Comparison of ENCODE assay signal across 8 cellular contexts in the genomic region with DNA sequence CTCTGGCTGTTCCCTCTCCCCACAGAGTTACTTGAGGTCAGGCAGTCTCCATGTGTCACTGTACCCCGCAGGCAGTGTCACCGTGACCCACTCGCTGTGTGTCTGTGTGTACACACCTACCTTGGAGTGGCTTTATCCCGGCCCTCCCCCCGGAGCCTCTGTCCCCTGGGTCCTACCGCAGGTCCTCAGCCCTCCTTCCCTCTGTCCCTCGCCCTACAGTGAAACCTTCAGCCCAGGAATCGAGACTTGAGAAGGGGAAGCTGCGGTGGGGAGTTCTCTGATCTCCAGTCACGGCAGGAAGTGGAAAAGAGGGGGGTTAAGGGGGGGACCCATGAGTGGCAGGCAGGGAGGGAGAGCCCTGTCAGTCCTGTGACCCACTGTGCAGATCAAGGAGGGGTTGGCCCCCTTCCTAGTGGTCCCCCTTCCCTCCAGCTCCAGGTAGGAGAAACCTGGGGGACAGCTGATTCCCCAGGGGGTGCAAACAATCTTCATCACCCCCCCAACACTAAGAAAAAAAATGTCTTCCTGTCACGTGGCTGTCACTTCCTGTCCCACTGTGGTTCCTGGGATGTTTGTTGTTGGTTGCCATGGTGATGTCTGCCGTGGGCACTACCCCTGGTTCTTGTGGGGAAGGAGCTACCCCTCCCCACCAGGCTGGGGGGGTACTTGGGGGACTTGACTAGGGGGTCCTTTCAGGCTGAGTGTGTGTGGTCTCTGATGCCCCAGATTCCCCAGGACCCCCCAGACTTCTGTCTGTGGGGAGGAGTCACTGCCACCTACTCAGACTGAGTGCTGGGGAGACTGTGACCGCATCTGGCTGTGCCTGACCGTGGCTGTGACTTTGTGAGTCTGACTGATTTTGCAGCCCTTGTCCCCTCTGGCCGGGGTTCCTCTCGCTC. TPM values are rescaled to one million over a fixed set of nuclear protein-coding genes. Genes with fewer than 3 reads are reported as not detected.
DNase-seq lines count a peak whose midpoint lies in the region; ATAC-seq and TF ChIP-seq lines count a peak whose summit lies in the region.

No MANE protein-coding gene starts in this region.

- TF ChIP-seq CTCF in upper lobe of right lung (IDR thresholded peaks at IDR 0.05) = no peak

- peaks cover 76% of the 10 kb centered on the region for H3K4me1 ChIP-seq in upper lobe of right lung

- ATAC-seq in HG03060 (IDR thresholded peaks at IDR 0.05; ENCODE audit: low read depth, unreplicated experiment) = peak; percentile 25
- ATAC-seq in upper lobe of right lung = peak; percentile 62

- no peaks in the 10 kb centered on the region for H3K27me3 ChIP-seq in upper lobe of right lung

- peak overlapping the region; percentile 100 for H3K4me3 ChIP-seq in upper lobe of right lung

- no peaks in the 10 kb centered on the region for H3K36me3 ChIP-seq in upper lobe of right lung

- H3K9me3 ChIP-seq in upper lobe of right lung = no peaks in the 10 kb centered on the region

- intact Hi-C loops in upper lobe of right lung (cut with DNase I) = no loop called here

- peak overlapping the region; percentile 98 for H3K27ac ChIP-seq in upper lobe of right lung

- DNase-seq in NCI-H2029 (lab: John Stamatoyannopoulos, UW) = peak; percentile 23
- DNase-seq in NCI-H2029 treated with DMSO at 0.1 percent for 48 hours (lab: John Stamatoyannopoulos, UW) = no peak
- peak; percentile 94 for DNase-seq in SIG-M5 (lab: John Stamatoyannopoulos, UW)
- peak; percentile 47 for DNase-seq in activated gamma-delta T cell (lab: John Stamatoyannopoulos, UW)
- DNase-seq in germinal center (ENCODE audit: low spot score) = peak; percentile 89
- peak; percentile 82 for DNase-seq in pulmonary artery endothelial cell (ENCODE audit: low read depth, low spot score)
- peak; percentile 89 for DNase-seq in upper lobe of right lung

RNA-seq across cellular contexts. Expression of gene RARA, which starts 13.7 kb away (rescaled TPM):
- total RNA-seq in pulmonary artery endothelial cell = 8.7 and 9.2 TPM in 2 replicates
- total RNA-seq in upper lobe of right lung = 69.7 TPM

RNA-seq across cellular contexts. Expression of gene CDC6, which starts 35.0 kb away (rescaled TPM):
- total RNA-seq in pulmonary artery endothelial cell (25.5 and 41.3 TPM in 2 replicates), upper lobe of right lung (1.4 TPM)

RNA-seq across cellular contexts. Expression of gene GJD3, which starts 41.9 kb away (rescaled TPM):
- total RNA-seq in pulmonary artery endothelial cell = 0.20 and 0.35 TPM in 2 replicates
- total RNA-seq in upper lobe of right lung = 2.8 TPM

Comparison
In these comparisons a context has a peak if more than half of its experiments do, and no peak if none do; other contexts are left out.
1. RNA of gene CDC6, which starts 35.0 kb away (total RNA-seq): 25.5 to 41.3 TPM in pulmonary artery endothelial cell; 1.4 TPM in upper lobe of right lung (single experiment); every median in the first group is over 10 times any median in the second.